8 cellular contexts compared by ENCODE assay signal in genomic region chr20:62141043-62141396, GRCh38. TPM values are rescaled to one million over a fixed set of nuclear protein-coding genes. Genes with fewer than 3 reads are reported as not detected.
A peak's percentile ranks its signal among the peaks of the same experiment; 100 is the strongest.
DNase-seq lines count a peak whose midpoint lies in the region; ATAC-seq and TF ChIP-seq lines count a peak whose summit lies in the region.

No MANE protein-coding gene starts in this region.

- POLR2A ChIA-PET in AG04450 (lab: Yijun Ruan, JAX): no interaction called here
- POLR2A ChIA-PET in naive thymus-derived CD8-positive, alpha-beta T cell (lab: Charles Lee): interaction anchor here (1.1 to 5.4 kb wide), 4 partner anchors 18 to 115 kb away, joined by 3 to 58 read pairs (median 24); partner anchors contain the start of genes LSM14B, OSBPL2 and TAF4

- no peak for TF ChIP-seq POLR2A in breast epithelium (IDR thresholded peaks at IDR 0.05)

- no peaks in the 10 kb centered on the region for H3K9me3 Mint-ChIP-seq in naive thymus-derived CD8-positive, alpha-beta T cell

- H3K36me3 Mint-ChIP-seq in naive thymus-derived CD8-positive, alpha-beta T cell: peaks cover 9 to 49% (median 18%) of the 10 kb centered on the region in 3 donors

- no peaks in the 10 kb centered on the region for H3K27me3 Mint-ChIP-seq in naive thymus-derived CD8-positive, alpha-beta T cell

- peaks cover 27 to 58% (median 52%) of the 10 kb centered on the region in 4 donors for H3K4me1 Mint-ChIP-seq in naive thymus-derived CD8-positive, alpha-beta T cell

- H3K4me1 ChIP-seq in HUES64 (ENCODE audit: insufficient read depth, low read length) (peaks cover 9% of the 10 kb centered on the region), breast epithelium (peaks cover 0 to 15% of the 10 kb centered on the region in 2 donors)

- 91% methylated on average over 7 of the region's 7 CpGs for WGBS in HUES64

- H3K9me3 ChIP-seq in AG04450 (ENCODE audit: control insufficient read depth, insufficient read depth, low read length) (no peaks in the 10 kb centered on the region), HUES64 (ENCODE audit: insufficient read depth, low read depth, low read length) (no peaks in the 10 kb centered on the region), breast epithelium (no peaks in the 10 kb centered on the region)

- DNase-seq in AG04450 (ENCODE audit: low read depth, low spot score) (no peak), breast epithelium (ENCODE audit: low spot score in 2 of 2) (no peak), globus pallidus (ENCODE audit: low spot score) (no peak), SW 1271 (lab: John Stamatoyannopoulos, UW) (no peak), NCI-H2107 (lab: John Stamatoyannopoulos, UW) (no peak), hippocampal formation (lab: John Stamatoyannopoulos, UW) (no peak)
- no peak for DNase-seq in naive thymus-derived CD8-positive, alpha-beta T cell

- H3K4me3 ChIP-seq in AG04450 (ENCODE audit: low read depth, low read length) (peak overlapping the region; percentile 69), HUES64 (ENCODE audit: low read length) (peak overlapping the region; percentile 66; the same call in 1 of the 2 replicates), breast epithelium (peak overlapping the region; percentile 75 to 85 (median 82))

- CTCF ChIA-PET in AG04450 (lab: Charles Lee): interaction anchor here (1.8 kb wide), 1 partner anchor 130 kb away, joined by 18 read pairs; no protein-coding TSS in a partner anchor

- peak overlapping the region; percentile 90 to 97 (median 94) for H3K27ac Mint-ChIP-seq in naive thymus-derived CD8-positive, alpha-beta T cell

- intact Hi-C loops in breast epithelium (cut with DNase I; ENCODE audit: low total_unique reads): no loop called here

- no peak for TF ChIP-seq CTCF in AG04450 (IDR thresholded peaks at IDR 0.05; ENCODE audit: low read depth, low read length)
- TF ChIP-seq CTCF in breast epithelium (IDR thresholded peaks at IDR 0.05): no peak

- H3K9ac ChIP-seq in HUES64 (ENCODE audit: low read depth, low read length): no peak overlapping the region

- peak overlapping the region; percentile 81 to 93 (median 89) for H3K4me3 Mint-ChIP-seq in naive thymus-derived CD8-positive, alpha-beta T cell

- ATAC-seq in naive thymus-derived CD8-positive, alpha-beta T cell: no peak

- H3K27me3 ChIP-seq in AG04450 (ENCODE audit: control insufficient read depth, insufficient read depth, low read length) (no peaks in the 10 kb centered on the region), HUES64 (ENCODE audit: insufficient read depth, low read length) (no peaks in the 10 kb centered on the region), breast epithelium (no peaks in the 10 kb centered on the region)

- H3K27ac ChIP-seq in AG04450 (ENCODE audit: low read depth, low read length) (no peak overlapping the region), HUES64 (ENCODE audit: low read depth, low read length) (no peak overlapping the region), breast epithelium (peak overlapping the region; percentile 96 to 100)

- H3K36me3 ChIP-seq in HUES64 (ENCODE audit: insufficient read depth, low read length) (peaks cover 61% of the 10 kb centered on the region), breast epithelium (peaks cover 13% of the 10 kb centered on the region)

RNA-seq across cellular contexts. Expression of gene PSMA7, which starts 2.2 kb away (rescaled TPM):
- 368 and 383 TPM in 2 replicates for polyA plus RNA-seq in AG04450 (2011; rRNA removed)
- polyA minus RNA-seq in AG04450 (2011; rRNA and poly(A)+ RNA removed): 147 and 177 TPM in 2 replicates
- polyA plus RNA-seq in HUES64 (2013, experiment 1 of 2): 304 TPM
- 282 TPM for polyA plus RNA-seq in HUES64 (2013, experiment 2 of 2)
- 100 to 1,000 TPM; 200 to 579 (median 380) TPM for total RNA-seq in breast epithelium
- total RNA-seq in naive thymus-derived CD8-positive, alpha-beta T cell: 100 to 1,000 TPM; 178 to 185 TPM
- 100 to 1,000 TPM; 362 to 473 (median 419) TPM for polyA plus RNA-seq in naive thymus-derived CD8-positive, alpha-beta T cell

RNA-seq across cellular contexts. Expression of gene SS18L1, which starts 2.5 kb away (rescaled TPM):
- polyA plus RNA-seq in AG04450 (2011; rRNA removed): 6.5 and 6.8 TPM in 2 replicates
- polyA minus RNA-seq in AG04450 (2011; rRNA and poly(A)+ RNA removed): 8.6 and 9.9 TPM in 2 replicates
- polyA plus RNA-seq in HUES64 (2013, experiment 1 of 2): 11.1 TPM
- polyA plus RNA-seq in HUES64 (2013, experiment 2 of 2): 12.2 TPM
- total RNA-seq in breast epithelium: 10 to 100 TPM; 12.5 to 18.4 (median 14.4) TPM
- 10 to 100 TPM; 23.0 to 23.6 TPM for total RNA-seq in naive thymus-derived CD8-positive, alpha-beta T cell
- under 1 TPM; 0.39 to 0.58 (median 0.50) TPM for polyA plus RNA-seq in naive thymus-derived CD8-positive, alpha-beta T cell

RNA-seq across cellular contexts. Expression of gene LSM14B, which starts 18.7 kb away (rescaled TPM):
- 26.2 and 30.7 TPM in 2 replicates for polyA plus RNA-seq in AG04450 (2011; rRNA removed)
- polyA minus RNA-seq in AG04450 (2011; rRNA and poly(A)+ RNA removed): 22.7 and 29.6 TPM in 2 replicates
- 46.6 TPM for polyA plus RNA-seq in HUES64 (2013, experiment 1 of 2)
- polyA plus RNA-seq in HUES64 (2013, experiment 2 of 2): 47.5 TPM
- 10 to 100 TPM; 20.6 to 26.5 (median 25.6) TPM for total RNA-seq in breast epithelium
- 10 to 100 TPM; 53.5 to 55.8 TPM for total RNA-seq in naive thymus-derived CD8-positive, alpha-beta T cell
- polyA plus RNA-seq in naive thymus-derived CD8-positive, alpha-beta T cell: 1 to 10 TPM; 1.5 to 2.4 (median 2.4) TPM

RNA-seq across cellular contexts. Expression of gene MTG2, which starts 41.8 kb away (rescaled TPM):
- polyA plus RNA-seq in AG04450 (2011; rRNA removed): 15.6 and 17.1 TPM in 2 replicates
- 8.9 and 11.7 TPM in 2 replicates for polyA minus RNA-seq in AG04450 (2011; rRNA and poly(A)+ RNA removed)
- 17.8 TPM for polyA plus RNA-seq in HUES64 (2013, experiment 1 of 2)
- 16.5 TPM for polyA plus RNA-seq in HUES64 (2013, experiment 2 of 2)
- 10 to 100 TPM; 16.3 to 32.1 (median 25.6) TPM for total RNA-seq in breast epithelium
- 10 to 100 TPM; 44.2 to 45.1 TPM for total RNA-seq in naive thymus-derived CD8-positive, alpha-beta T cell
- 10 to 100 TPM; 21.8 to 28.5 (median 21.9) TPM for polyA plus RNA-seq in naive thymus-derived CD8-positive, alpha-beta T cell

Comparison
In these comparisons a context has a peak if more than half of its experiments do, and no peak if none do; other contexts are left out.
1. H3K27ac ChIP-seq: peak in breast epithelium (2 of 2); none in AG04450 (single experiment) and HUES64 (single experiment).
2. Peak in every context shown above with its lines, with median percentiles within 50 percentile points of each other: H3K4me3 ChIP-seq.